12 cellular contexts compared by ENCODE assay signal in genomic region chr3:65425880-65426279, GRCh38.
DNase-seq lines count a peak whose midpoint lies in the region; ATAC-seq, FAIRE-seq and TF ChIP-seq lines count a peak whose summit lies in the region.
"Had no signal": no experiment of that assay in that cellular context is flagged by ENCODE, and none has a peak within 500 bp of the region (broad histone marks: within the 10 kb centered on the region; RNA-seq: fewer than 3 reads in every experiment).

No MANE protein-coding gene starts in this region.

- H3K27ac Mint-ChIP-seq in MCF 10A (ENCODE audit: low read depth, unreplicated experiment), result no peak overlapping the region
- H3K27ac Mint-ChIP-seq: CD4-positive, alpha-beta memory T cell had no signal

- H3K4me2 ChIP-seq in mammary epithelial cell (ENCODE audit: insufficient read depth, low read depth, low read length) (no peak overlapping the region), SK-N-SH (no peak overlapping the region)

- H2AFZ ChIP-seq in mammary epithelial cell (ENCODE audit: low read depth, low read length), result no peak overlapping the region
- H2AFZ ChIP-seq in SK-N-SH (ENCODE audit: low read depth), result no peak overlapping the region

- no peaks in the 10 kb centered on the region for H4K20me1 ChIP-seq in mammary epithelial cell (ENCODE audit: insufficient read depth, low read length)
- no peaks in the 10 kb centered on the region for H4K20me1 ChIP-seq in SK-N-SH (ENCODE audit: insufficient read depth)

- TF ChIP-seq RAD21 in SK-N-SH (IDR thresholded peaks at IDR 0.05; ENCODE audit: low read length), result peak; percentile 56

- POLR2A ChIA-PET in MCF 10A (lab: Yijun Ruan, JAX), result interaction anchor here (0.7 kb wide), 1 partner anchor 1046 kb away, joined by 3 read pairs; no protein-coding TSS in a partner anchor
- POLR2A ChIA-PET in SK-N-SH (lab: Yijun Ruan, JAX), result no interaction called here

- dilution Hi-C loops in mammary epithelial cell (cut with HindIII; ENCODE audit: low sequenced_read_pairs), result no loop called here

- H3K4me3 Mint-ChIP-seq in MCF 10A (ENCODE audit: unreplicated experiment), result no peak overlapping the region
- H3K4me3 Mint-ChIP-seq: CD4-positive, alpha-beta memory T cell had no signal

- H3K9ac ChIP-seq in mammary epithelial cell (ENCODE audit: insufficient read depth, low read length) (no peak overlapping the region), SK-N-SH (no peak overlapping the region)

- FAIRE-seq in small intestine (lab: Jason Lieb, UNC), result no peak

- H3K27me3 Mint-ChIP-seq in MCF 10A (ENCODE audit: insufficient read depth, unreplicated experiment), result no peaks in the 10 kb centered on the region
- H3K27me3 Mint-ChIP-seq: CD4-positive, alpha-beta memory T cell had no signal

- TF ChIP-seq CTCF in MCF 10A (IDR thresholded peaks at IDR 0.05; ENCODE audit: unreplicated experiment), result peak; percentile 27
- TF ChIP-seq CTCF in mammary epithelial cell (conservative IDR thresholded peaks at IDR 0.05 in 1 of 2, IDR thresholded peaks at IDR 0.05 in 1 of 2; ENCODE audit: extremely low read depth in 1 of 2, insufficient read depth in 1 of 2, low read depth in 1 of 2, low read length in 2 of 2), result peak in 1 of 2 donors; percentile 35
- TF ChIP-seq CTCF in SK-N-SH (IDR thresholded peaks at IDR 0.05), result peak; percentile 58
- peak; percentile 7 to 40 (median 25) for TF ChIP-seq CTCF in gastroesophageal sphincter (IDR thresholded peaks at IDR 0.05)
- peak; percentile 23 for TF ChIP-seq CTCF in thoracic aorta (IDR thresholded peaks at IDR 0.05)

- TF ChIP-seq POLR2A in gastroesophageal sphincter (IDR thresholded peaks at IDR 0.05), result no peak

- no peaks in the 10 kb centered on the region for H3K79me2 ChIP-seq in mammary epithelial cell (ENCODE audit: insufficient read depth, low read length)
- no peaks in the 10 kb centered on the region for H3K79me2 ChIP-seq in SK-N-SH (ENCODE audit: insufficient read depth)

- in situ Hi-C loops in mammary epithelial cell (cut with MboI; ENCODE audit: low sequenced_read_pairs in 2 of 2), result loop anchor here (25.0 kb wide), 2 partner anchors 236 to 311 kb away; no protein-coding TSS in a partner anchor

- H3K36me3 Mint-ChIP-seq in MCF 10A (ENCODE audit: insufficient read depth, unreplicated experiment), result no peaks in the 10 kb centered on the region
- H3K36me3 Mint-ChIP-seq: CD4-positive, alpha-beta memory T cell had no signal

- H3K4me1 Mint-ChIP-seq in MCF 10A (ENCODE audit: insufficient read depth, unreplicated experiment), result no peaks in the 10 kb centered on the region
- H3K4me1 Mint-ChIP-seq: CD4-positive, alpha-beta memory T cell had no signal

- no peak for ATAC-seq in gastroesophageal sphincter
- ATAC-seq in thoracic aorta (ENCODE audit: insufficient number of reproducible peaks, low FRiP score, low read depth), result no peak
- ATAC-seq in aorta (ENCODE audit: low FRiP score), result no peak
- ATAC-seq in GM18517 (IDR thresholded peaks at IDR 0.05; ENCODE audit: unreplicated experiment), result no peak

- no peak overlapping the region for H3K4me3 ChIP-seq in mammary epithelial cell (replicated peaks in 1 of 3; ENCODE audit: insufficient read depth in 1 of 3, low read depth in 2 of 3, low read length in 3 of 3)
- H3K4me3 ChIP-seq in SK-N-SH (ENCODE audit: low read depth in 2 of 2, low read length in 1 of 2), result no peak overlapping the region
- H3K4me3 ChIP-seq in gastroesophageal sphincter, result no peak overlapping the region
- H3K4me3 ChIP-seq in thoracic aorta, result no peak overlapping the region
- no peak overlapping the region for H3K4me3 ChIP-seq in aorta (ENCODE audit: low read length in 2 of 2)
- H3K4me3 ChIP-seq in small intestine (ENCODE audit: low read depth in 1 of 2, low read length in 2 of 2), result no peak overlapping the region
- H3K4me3 ChIP-seq: suprapubic skin had no signal

- BruUV-seq in MCF 10A (replicated peaks; lab: Mats Ljungman, UMichigan), result no TSS peak
- no TSS peak for BruUV-seq in mammary epithelial cell (replicated peaks; lab: Mats Ljungman, UMichigan)

- intact Hi-C loops in MCF 10A (cut with micrococcal nuclease), result loop anchor here (1.0 kb wide), 1 partner anchor 306 kb away; no protein-coding TSS in a partner anchor
- intact Hi-C loops in mammary epithelial cell (cut with micrococcal nuclease), result no loop called here
- intact Hi-C loops in aorta (cut with DNase I), result no loop called here

- H3K27me3 ChIP-seq in mammary epithelial cell (ENCODE audit: insufficient read depth, low read length) (no peaks in the 10 kb centered on the region), SK-N-SH (ENCODE audit: insufficient read depth) (no peaks in the 10 kb centered on the region), gastroesophageal sphincter (no peaks in the 10 kb centered on the region), thoracic aorta (replicated peaks; ENCODE audit: insufficient read depth) (no peaks in the 10 kb centered on the region), aorta (ENCODE audit: control insufficient read depth in 1 of 2, insufficient read depth in 2 of 2, low read length in 1 of 2) (no peaks in the 10 kb centered on the region), small intestine (ENCODE audit: control insufficient read depth in 2 of 2, insufficient read depth in 2 of 2, low read length in 2 of 2) (no peaks in the 10 kb centered on the region)
- H3K27me3 ChIP-seq: suprapubic skin had no signal

- H3K9me3 ChIP-seq in mammary epithelial cell (replicated peaks; ENCODE audit: insufficient read depth, low read length) (no peaks in the 10 kb centered on the region), SK-N-SH (no peaks in the 10 kb centered on the region), gastroesophageal sphincter (no peaks in the 10 kb centered on the region), thoracic aorta (no peaks in the 10 kb centered on the region), aorta (ENCODE audit: control insufficient read depth, low read length) (no peaks in the 10 kb centered on the region), small intestine (ENCODE audit: control insufficient read depth, low read depth) (no peaks in the 10 kb centered on the region)
- H3K9me3 ChIP-seq: suprapubic skin had no signal

- H3F3A ChIP-seq in SK-N-SH (replicated peaks; ENCODE audit: insufficient read depth), result peaks cover 2% of the 10 kb centered on the region

- H3K4me1 ChIP-seq in mammary epithelial cell (ENCODE audit: insufficient read depth, low read length), result no peaks in the 10 kb centered on the region
- H3K4me1 ChIP-seq in SK-N-SH (ENCODE audit: control insufficient read depth in 1 of 2, insufficient read depth in 2 of 2, low read depth in 1 of 2, low read length in 1 of 2), result peaks cover 0 to 2% of the 10 kb centered on the region in 2 experiments; a peak in 1 of 4 replicates
- H3K4me1 ChIP-seq in gastroesophageal sphincter, result no peaks in the 10 kb centered on the region
- no peaks in the 10 kb centered on the region for H3K4me1 ChIP-seq in thoracic aorta (ENCODE audit: control insufficient read depth in 1 of 2, low read depth in 2 of 2)
- H3K4me1 ChIP-seq in aorta (ENCODE audit: control insufficient read depth in 1 of 2, insufficient read depth in 2 of 2, low read length in 2 of 2), result no peaks in the 10 kb centered on the region
- H3K4me1 ChIP-seq in small intestine (ENCODE audit: control insufficient read depth in 2 of 2, insufficient read depth in 1 of 2, low read depth in 1 of 2, low read length in 1 of 2), result no peaks in the 10 kb centered on the region
- H3K4me1 ChIP-seq: suprapubic skin had no signal

- peak; percentile 31 for DNase-seq in MCF 10A (ENCODE audit: unreplicated experiment)
- DNase-seq in mammary epithelial cell, result no peak
- DNase-seq in SK-N-SH, result peak; percentile 29
- no peak for DNase-seq in thoracic aorta (ENCODE audit: low spot score)
- DNase-seq in aorta, result no peak
- no peak for DNase-seq in small intestine
- DNase-seq: activated naive CD4-positive, alpha-beta T cell treated with anti-CD3 and anti-CD28 coated beads, Interleukin-2, amount 50 U/mL, for 16 hours; CD4-positive, alpha-beta memory T cell; stimulated activated CD4-positive, alpha-beta T cell treated with anti-CD3 and anti-CD28 coated beads, Interleukin-12 subunit alpha, Interleukin-12 subunit beta, amount 100 ng/mL, for 4 hours had no signal

- CTCF ChIA-PET in MCF 10A (lab: Yijun Ruan, JAX) (interaction anchor here (0.6 to 4.5 kb wide), 12 partner anchors 12 to 892 kb away, joined by 3 to 28 read pairs (median 4); no protein-coding TSS in a partner anchor), mammary epithelial cell (lab: Charles Lee; ENCODE audit: low non-redundant PET) (no interaction called here), SK-N-SH (lab: Yijun Ruan, JAX) (interaction anchor here (0.6 to 3.1 kb wide), 14 partner anchors 9 to 964 kb away, joined by 3 to 22 read pairs (median 4); no protein-coding TSS in a partner anchor)

- H3K36me3 ChIP-seq in mammary epithelial cell (ENCODE audit: insufficient read depth, low read length), result no peaks in the 10 kb centered on the region
- peaks cover 30 to 34% of the 10 kb centered on the region in 2 experiments for H3K36me3 ChIP-seq in SK-N-SH (replicated peaks in 1 of 2; ENCODE audit: control insufficient read depth in 1 of 2, insufficient read depth in 2 of 2, low read length in 1 of 2)
- H3K36me3 ChIP-seq in gastroesophageal sphincter, result peaks cover 0 to 30% of the 10 kb centered on the region in 2 donors
- H3K36me3 ChIP-seq in thoracic aorta, result peaks cover 3% of the 10 kb centered on the region
- peaks cover 0 to 10% of the 10 kb centered on the region in 2 donors for H3K36me3 ChIP-seq in aorta (ENCODE audit: control insufficient read depth in 1 of 2, insufficient read depth in 2 of 2, low read length in 1 of 2)
- H3K36me3 ChIP-seq in small intestine (ENCODE audit: control insufficient read depth in 2 of 2, insufficient read depth in 2 of 2, low read length in 2 of 2), result peaks cover 0 to 6% of the 10 kb centered on the region in 2 donors

- 85% methylated on average over 3 of the region's 3 CpGs for WGBS in mammary epithelial cell (ENCODE audit: low coverage, missing lambda C conversion rate)
- WGBS in SK-N-SH (ENCODE audit: low lambda C conversion rate), result 75% methylated on average over 3 of the region's 3 CpGs
- 59 to 64% methylated on average over 3 of the region's 3 CpGs for WGBS in gastroesophageal sphincter (ENCODE audit: low coverage in 1 of 2), 2 donors
- WGBS in aorta, 2 donors, result 70 to 78% methylated on average over 3 of the region's 3 CpGs
- WGBS in small intestine, 3 donors, result 79 to 91% (median 90%) methylated on average over 3 of the region's 3 CpGs

- H3K9me2 ChIP-seq in SK-N-SH, result no peaks in the 10 kb centered on the region

- H3K9me3 Mint-ChIP-seq in MCF 10A (ENCODE audit: unreplicated experiment), result no peaks in the 10 kb centered on the region

- H3K27ac ChIP-seq in mammary epithelial cell (ENCODE audit: insufficient read depth, low read depth, low read length) (no peak overlapping the region), SK-N-SH (ENCODE audit: low read depth in 2 of 2, low read length in 1 of 2) (no peak overlapping the region), gastroesophageal sphincter (no peak overlapping the region), thoracic aorta (no peak overlapping the region), aorta (ENCODE audit: low read depth in 1 of 2, low read length in 2 of 2) (no peak overlapping the region), small intestine (ENCODE audit: low read depth in 1 of 2, low read length in 1 of 2) (no peak overlapping the region)
- H3K27ac ChIP-seq: suprapubic skin had no signal

- TF ChIP-seq EP300 in SK-N-SH (IDR thresholded peaks at IDR 0.05; ENCODE audit: borderline replicate concordance in 1 of 2, low read depth in 1 of 2, low read length in 1 of 2), result no peak
- TF ChIP-seq EP300 in gastroesophageal sphincter (IDR thresholded peaks at IDR 0.05), result no peak

Comparison
In these comparisons a context has a peak if more than half of its experiments do, and no peak if none do; other contexts are left out.
1. DNase-seq: peak in MCF 10A (single experiment) and SK-N-SH (single experiment); none in mammary epithelial cell (single experiment), thoracic aorta (single experiment), aorta (0 of 2) and small intestine (single experiment).